ENCODE assay signal across 30 cellular contexts in the genomic region with DNA sequence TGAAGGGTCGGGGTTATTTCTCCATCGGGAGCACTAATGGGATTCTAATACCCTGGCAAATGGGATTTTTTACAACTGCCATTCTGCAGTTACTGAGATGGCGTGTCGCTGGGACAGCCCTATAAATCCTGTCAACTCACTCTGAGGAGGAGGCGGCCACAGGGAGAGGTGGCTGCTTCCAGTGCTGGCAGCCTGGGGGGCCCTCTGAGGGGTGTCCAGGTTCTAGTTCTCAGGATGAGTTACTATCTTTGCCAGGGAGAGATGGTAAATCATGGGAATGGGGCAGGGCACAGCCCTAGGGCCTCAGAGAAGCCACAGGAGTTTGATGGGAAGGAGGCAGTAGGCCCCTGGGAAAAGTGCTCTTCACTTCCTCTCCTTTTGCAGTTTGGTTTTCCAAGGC.
"Had no signal": no experiment of that assay in that cellular context is flagged by ENCODE, and none has a peak within 500 bp of the region (broad histone marks: within the 10 kb centered on the region; RNA-seq: fewer than 3 reads in every experiment).

No MANE protein-coding gene starts in this region.

- H3K27ac Mint-ChIP-seq: naive thymus-derived CD8-positive, alpha-beta T cell; natural killer cell treated with Interleukin-12 subunit alpha and Interleukin-12 subunit beta and Interleukin-15 and Interleukin-18, amount 100 ng/mL, for 72 hours; neural progenitor cell; progenitor cell of endocrine pancreas; stimulated activated memory B cell treated with anti-CD40 and anti-IgM and Interleukin-4, amounts not matched to agents 10 μg/mL and 1 μg/mL and 100 μg/mL, for 72 hours; stimulated activated naive CD8-positive, alpha-beta T cell treated with anti-CD3 and anti-CD28 coated beads, Interleukin-15, amount 100 ng/mL, for 72 hours; type B pancreatic cell had no signal

- H3K36me3 Mint-ChIP-seq: natural killer cell treated with Interleukin-12 subunit alpha and Interleukin-12 subunit beta and Interleukin-15 and Interleukin-18, amount 100 ng/mL, for 72 hours; neural progenitor cell; stimulated activated memory B cell treated with anti-CD40 and anti-IgM and Interleukin-4, amounts not matched to agents 10 μg/mL and 1 μg/mL and 100 μg/mL, for 72 hours; type B pancreatic cell had no signal

- H3K9me3 ChIP-seq: ovary, psoas muscle, right lobe of liver, sigmoid colon, suprapubic skin, testis, tibial artery, transverse colon, upper lobe of right lung, uterus had no signal

- H3K4me1 ChIP-seq: neural progenitor cell, right lobe of liver, testis, tibial artery, transverse colon, upper lobe of right lung, uterus had no signal

- H3K27me3 Mint-ChIP-seq: stimulated activated memory B cell treated with anti-CD40 and anti-IgM and Interleukin-4, amounts not matched to agents 10 μg/mL and 1 μg/mL and 100 μg/mL, for 72 hours had no signal

- DNase-seq: naive thymus-derived CD8-positive, alpha-beta T cell; occipital lobe; ovary; posterior cingulate gyrus; psoas muscle; right cardiac atrium; right lobe of liver; sigmoid colon; small intestine; stimulated activated CD4-positive, alpha-beta T cell treated with anti-CD3 and anti-CD28 coated beads, Interleukin-12 subunit alpha, Interleukin-12 subunit beta, amount 100 ng/mL, for 4 hours; stimulated activated CD4-positive, alpha-beta T cell treated with anti-CD3 and anti-CD28 coated beads, Interleukin-1b, Interleukin-23, amount 100 ng/mL, for 48 hours; stimulated activated CD4-positive, alpha-beta T cell treated with anti-CD3 and anti-CD28 coated beads, Interleukin-4, amount 100 ng/mL, for 1 hour; stimulated activated CD4-positive, alpha-beta T cell treated with anti-CD3 and anti-CD28 coated beads, Interleukin-4, amount 100 ng/mL, for 4 hours; stimulated activated CD8-positive, alpha-beta memory T cell treated with anti-CD3 and anti-CD28 coated beads, Interleukin-4, amount 100 ng/mL, for 48 hours; stimulated activated naive CD4-positive, alpha-beta T cell; stimulated activated naive CD8-positive, alpha-beta T cell treated with anti-CD3 and anti-CD28 coated beads, Interleukin-15, amount 100 ng/mL, for 72 hours; stimulated activated naive CD8-positive, alpha-beta T cell treated with anti-CD3 and anti-CD28 coated beads, Interleukin-15, Interleukin-2, amounts not matched to agents 100 U/mL and 50 U/mL, for 24 hours; substantia nigra; testis; tibial artery; transverse colon; upper lobe of right lung; uterus had no signal

- H3K4me1 Mint-ChIP-seq: naive thymus-derived CD8-positive, alpha-beta T cell; stimulated activated memory B cell treated with anti-CD40 and anti-IgM and Interleukin-4, amounts not matched to agents 10 μg/mL and 1 μg/mL and 100 μg/mL, for 72 hours; stimulated activated naive CD8-positive, alpha-beta T cell treated with anti-CD3 and anti-CD28 coated beads, Interleukin-15, amount 100 ng/mL, for 72 hours had no signal

- H3K4me3 ChIP-seq: neural progenitor cell, ovary, psoas muscle, right lobe of liver, sigmoid colon, suprapubic skin, testis, tibial artery, transverse colon, upper lobe of right lung, uterus had no signal

- H3K27ac ChIP-seq: neural progenitor cell, ovary, parathyroid adenoma, psoas muscle, right lobe of liver, sigmoid colon, suprapubic skin, testis, tibial artery, transverse colon, upper lobe of right lung, uterus had no signal

- H3K9me3 Mint-ChIP-seq: neural progenitor cell; stimulated activated memory B cell treated with anti-CD40 and anti-IgM and Interleukin-4, amounts not matched to agents 10 μg/mL and 1 μg/mL and 100 μg/mL, for 72 hours had no signal

- H3K27me3 ChIP-seq: neural progenitor cell, ovary, right lobe of liver, sigmoid colon, testis, transverse colon, upper lobe of right lung, uterus had no signal

- H3K4me3 Mint-ChIP-seq: naive thymus-derived CD8-positive, alpha-beta T cell; natural killer cell treated with Interleukin-12 subunit alpha and Interleukin-12 subunit beta and Interleukin-15 and Interleukin-18, amount 100 ng/mL, for 72 hours; neural progenitor cell; stimulated activated memory B cell treated with anti-CD40 and anti-IgM and Interleukin-4, amounts not matched to agents 10 μg/mL and 1 μg/mL and 100 μg/mL, for 72 hours; stimulated activated naive CD8-positive, alpha-beta T cell treated with anti-CD3 and anti-CD28 coated beads, Interleukin-15, amount 100 ng/mL, for 72 hours; type B pancreatic cell had no signal

- H3K36me3 ChIP-seq: neural progenitor cell, ovary, right lobe of liver, sigmoid colon, suprapubic skin, tibial artery, transverse colon, upper lobe of right lung, uterus had no signal
